14 cellular contexts compared by ENCODE assay signal in the genomic region with DNA sequence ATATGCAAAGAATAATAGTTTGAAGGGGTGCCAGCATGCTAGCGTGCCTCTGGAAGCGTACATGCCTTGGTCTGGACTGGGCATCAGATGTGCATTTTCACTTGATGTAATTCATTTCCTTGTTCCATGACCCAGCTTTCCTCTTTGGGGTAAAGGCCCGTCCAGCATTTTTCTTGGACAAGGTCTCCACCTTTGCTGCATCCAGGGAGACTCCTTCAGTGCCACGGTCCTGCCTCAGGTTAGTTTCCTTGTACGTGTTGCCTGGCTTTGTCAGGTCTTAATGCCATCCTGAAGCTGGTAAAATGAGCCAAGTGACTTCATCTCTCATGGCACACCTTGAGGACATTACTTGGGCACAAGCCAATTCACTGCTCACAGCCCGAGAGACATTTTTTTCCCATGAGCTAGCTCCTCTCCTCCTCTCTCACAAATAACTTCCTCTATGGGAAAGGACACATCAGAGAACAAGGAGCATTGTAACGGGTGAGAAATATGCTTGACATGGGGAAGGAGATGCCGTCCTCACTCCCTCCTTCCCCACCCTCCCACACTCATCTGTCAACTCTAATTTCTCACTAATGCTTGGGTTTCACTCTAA. TPM values are rescaled to one million over a fixed set of nuclear protein-coding genes. Genes with fewer than 3 reads are reported as not detected.
A peak's percentile ranks its signal among the peaks of the same experiment; 100 is the strongest.
DNase-seq lines count a peak whose midpoint lies in the region; ATAC-seq, FAIRE-seq and TF ChIP-seq lines count a peak whose summit lies in the region.
"Had no signal": no experiment of that assay in that cellular context is flagged by ENCODE, and none has a peak within 500 bp of the region (broad histone marks: within the 10 kb centered on the region; RNA-seq: fewer than 3 reads in every experiment).

No MANE protein-coding gene starts in this region.

- H3K27me3 ChIP-seq in adipocyte (replicated peaks; ENCODE audit: control insufficient read depth, insufficient read depth, low read length), result no peaks in the 10 kb centered on the region
- H3K27me3 ChIP-seq in spleen (replicated peaks in 1 of 7), result no peaks in the 10 kb centered on the region
- H3K27me3 ChIP-seq: esophagus squamous epithelium had no signal

- H3K4me1 ChIP-seq in adipocyte (ENCODE audit: control insufficient read depth, insufficient read depth, low read length), result peaks cover 8% of the 10 kb centered on the region
- H3K4me1 ChIP-seq in spleen, result no peaks in the 10 kb centered on the region

- H3K36me3 ChIP-seq in adipocyte (ENCODE audit: control insufficient read depth, insufficient read depth, low read length, severe bottlenecking) (no peaks in the 10 kb centered on the region), spleen (no peaks in the 10 kb centered on the region)
- H3K36me3 ChIP-seq: esophagus squamous epithelium had no signal

- no peak for ATAC-seq in GM21737 (IDR thresholded peaks at IDR 0.05; ENCODE audit: unreplicated experiment)

- peak; percentile 95 for FAIRE-seq in H54 (lab: Jason Lieb, UNC)
- FAIRE-seq: GM12891 had no signal

- H3K9ac ChIP-seq in adipocyte (ENCODE audit: low read length), result no peak overlapping the region

- H3K27ac ChIP-seq in spleen, result no peak overlapping the region

- WGBS in spleen, 5 donors, result 51 to 72% (median 70%) methylated on average over 8 of the region's 8 CpGs

- H3K9me3 ChIP-seq in adipocyte (ENCODE audit: control insufficient read depth, low read length) (no peaks in the 10 kb centered on the region), spleen (peaks cover 0 to 19% (median 11%) of the 10 kb centered on the region in 8 donors)
- H3K9me3 ChIP-seq: esophagus squamous epithelium had no signal

- DNase-seq in H54 (ENCODE audit: insufficient read length, low spot score), result no peak
- DNase-seq in adipocyte (ENCODE audit: low read depth), result peak; percentile 45
- peak; percentile 71 for DNase-seq in glomerular visceral epithelial cell (ENCODE audit: extremely low spot score)
- DNase-seq in spleen, result peak; percentile 43
- DNase-seq in AG08396 (ENCODE audit: low spot score), result no peak
- no peak for DNase-seq in activated CD8-positive, alpha-beta memory T cell treated with anti-CD3 and anti-CD28 coated beads, Interleukin-2, amount 50 U/mL, for 4 hours
- no peak for DNase-seq in activated naive CD4-positive, alpha-beta T cell treated with anti-CD3 and anti-CD28 coated beads, Interleukin-2, amount 50 U/mL, for 16 hours
- DNase-seq: amygdala, COR-L47, esophagus squamous epithelium, NCI-H2081, occipital lobe had no signal

- H3K4me3 ChIP-seq in adipocyte (ENCODE audit: low read length) (no peak overlapping the region), spleen (no peak overlapping the region)
- H3K4me3 ChIP-seq: esophagus squamous epithelium had no signal

- no peak for TF ChIP-seq CTCF in spleen (IDR thresholded peaks at IDR 0.05 in 8 of 11, conservative IDR thresholded peaks at IDR 0.05 in 3 of 11)

- intact Hi-C loops in spleen (cut with DNase I; ENCODE audit: low total_unique reads), result no loop called here

- TF ChIP-seq POLR2A in H54 (IDR thresholded peaks at IDR 0.05; ENCODE audit: low read depth, low read length) (no peak), spleen (IDR thresholded peaks at IDR 0.05) (no peak)

RNA-seq across cellular contexts. Expression of a gene that starts 23.9 kb away (rescaled TPM):
- total RNA-seq in spleen, result 10 to 100 TPM in 5 of 7 donors, 1 to 10 TPM in 2; 5.5 to 27.1 (median 15.1) TPM
- 10 to 100 TPM in 1 of 3 donors, 1 to 10 TPM in 2; 5.2 to 16.5 (median 7.2) TPM for polyA plus RNA-seq in spleen

Comparison
In these comparisons a context has a peak if more than half of its experiments do, and no peak if none do; other contexts are left out.
1. DNase-seq: peak in adipocyte (single experiment), glomerular visceral epithelial cell (single experiment) and spleen (single experiment); none in H54 (single experiment), AG08396 (single experiment), activated CD8-positive, alpha-beta memory T cell treated with anti-CD3 and anti-CD28 coated beads, Interleukin-2, amount 50 U/mL, for 4 hours (single experiment) and activated naive CD4-positive, alpha-beta T cell treated with anti-CD3 and anti-CD28 coated beads, Interleukin-2, amount 50 U/mL, for 16 hours (single experiment).